In the genomic region with DNA sequence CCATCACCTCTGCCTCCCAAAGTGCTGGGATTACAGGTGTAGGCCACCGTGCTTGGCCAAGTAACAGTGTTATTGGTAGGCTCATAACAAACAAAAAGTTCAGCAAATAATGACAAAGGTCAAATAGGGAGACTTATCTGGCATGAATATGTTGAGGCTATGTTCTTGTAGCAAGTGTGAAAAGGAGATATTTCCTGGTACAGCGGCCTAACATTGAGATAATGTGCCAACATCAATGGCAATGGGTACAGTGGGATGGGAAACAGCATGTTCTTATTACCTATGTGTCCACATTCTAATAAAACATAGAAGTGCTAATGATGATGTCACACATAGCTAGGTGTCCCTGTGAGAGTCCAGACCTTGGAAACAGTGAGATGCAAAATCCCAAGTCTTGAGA, we compare ENCODE assay signal across 26 cellular contexts.
"Had no signal": no experiment of that assay in that cellular context is flagged by ENCODE, and none has a peak within 500 bp of the region (broad histone marks: within the 10 kb centered on the region; RNA-seq: fewer than 3 reads in every experiment).

No MANE protein-coding gene starts in this region.

- H3K4me3 Mint-ChIP-seq: naive B cell; nephron; stimulated activated naive B cell treated with anti-CD40 and anti-IgM and Interleukin-4, amounts not matched to agents 10 μg/mL and 1 μg/mL and 100 μg/mL, for 72 hours; stimulated activated naive CD8-positive, alpha-beta T cell treated with anti-CD3 and anti-CD28 coated beads, Interleukin-15, amount 100 ng/mL, for 72 hours had no signal

- H3K9me3 ChIP-seq: pancreas, psoas muscle, right lobe of liver, testis, tibial nerve, upper lobe of right lung, vagina had no signal

- H3K4me1 Mint-ChIP-seq: nephron; stimulated activated naive CD8-positive, alpha-beta T cell treated with anti-CD3 and anti-CD28 coated beads, Interleukin-15, amount 100 ng/mL, for 72 hours had no signal

- H2AFZ ChIP-seq: hepatocyte had no signal

- FAIRE-seq: endothelial cell of umbilical vein, islet of Langerhans, pancreas had no signal

- H3K4me3 ChIP-seq: hepatocyte, pancreas, psoas muscle, right lobe of liver, spleen, testis, tibial nerve, upper lobe of right lung, vagina had no signal

- H3K4me2 ChIP-seq: hepatocyte had no signal

- H3K27me3 ChIP-seq: foreskin keratinocyte, hepatocyte, pancreas, right lobe of liver, spleen, testis, tibial nerve, upper lobe of right lung, vagina had no signal

- H3K36me3 ChIP-seq: pancreas, right lobe of liver, spleen, tibial nerve, upper lobe of right lung, vagina had no signal

- H3K9me3 Mint-ChIP-seq: nephron; stimulated activated naive B cell treated with anti-CD40 and anti-IgM and Interleukin-4, amounts not matched to agents 10 μg/mL and 1 μg/mL and 100 μg/mL, for 72 hours; stimulated activated naive CD8-positive, alpha-beta T cell treated with anti-CD3 and anti-CD28 coated beads, Interleukin-15, amount 100 ng/mL, for 72 hours had no signal

- ATAC-seq: foreskin keratinocyte; pancreas; psoas muscle; stimulated activated naive B cell treated with anti-CD40 and anti-IgM and Interleukin-4, amounts not matched to agents 10 μg/mL and 1 μg/mL and 100 μg/mL, for 72 hours; stimulated activated naive CD8-positive, alpha-beta T cell treated with anti-CD3 and anti-CD28 coated beads, Interleukin-15, amount 100 ng/mL, for 72 hours; upper lobe of right lung had no signal

- H3K27ac ChIP-seq: foreskin keratinocyte, hepatocyte, pancreas, psoas muscle, right lobe of liver, spleen, testis, tibial nerve, upper lobe of right lung, vagina had no signal

- H3K4me1 ChIP-seq: pancreas, psoas muscle, spleen, testis, tibial nerve, upper lobe of right lung, vagina had no signal

- DNase-seq: dermis blood vessel endothelial cell; erythroblast; foreskin keratinocyte; head of caudate nucleus; kidney glomerular epithelial cell; mesendoderm; naive B cell; occipital lobe; pancreas; psoas muscle; retina; right lobe of liver; spleen; stimulated activated CD4-positive, alpha-beta T cell treated with anti-CD3 and anti-CD28 coated beads, Interleukin-15, amount 100 ng/mL, for 24 hours; stimulated activated CD4-positive, alpha-beta T cell treated with anti-CD3 and anti-CD28 coated beads, Interleukin-1b, Interleukin-23, amount 100 ng/mL, for 48 hours; stimulated activated CD4-positive, alpha-beta T cell treated with anti-CD3 and anti-CD28 coated beads, Interleukin-4, amount 100 ng/mL, for 4 hours; stimulated activated naive B cell treated with anti-CD40 and anti-IgM and Interleukin-4, amounts not matched to agents 10 μg/mL and 1 μg/mL and 100 μg/mL, for 72 hours; stimulated activated naive CD8-positive, alpha-beta T cell treated with anti-CD3 and anti-CD28 coated beads, Interleukin-15, amount 100 ng/mL, for 72 hours; testis; upper lobe of right lung had no signal

- H3K27me3 Mint-ChIP-seq: naive B cell; stimulated activated naive B cell treated with anti-CD40 and anti-IgM and Interleukin-4, amounts not matched to agents 10 μg/mL and 1 μg/mL and 100 μg/mL, for 72 hours; stimulated activated naive CD8-positive, alpha-beta T cell treated with anti-CD3 and anti-CD28 coated beads, Interleukin-15, amount 100 ng/mL, for 72 hours had no signal

- H3K27ac Mint-ChIP-seq: nephron; stimulated activated naive B cell treated with anti-CD40 and anti-IgM and Interleukin-4, amounts not matched to agents 10 μg/mL and 1 μg/mL and 100 μg/mL, for 72 hours; stimulated activated naive CD8-positive, alpha-beta T cell treated with anti-CD3 and anti-CD28 coated beads, Interleukin-15, amount 100 ng/mL, for 72 hours had no signal

- H3K36me3 Mint-ChIP-seq: naive B cell; stimulated activated naive B cell treated with anti-CD40 and anti-IgM and Interleukin-4, amounts not matched to agents 10 μg/mL and 1 μg/mL and 100 μg/mL, for 72 hours had no signal

- H3K79me2 ChIP-seq: hepatocyte had no signal
